ENCODE assay signal across 16 cellular contexts in the genomic region with DNA sequence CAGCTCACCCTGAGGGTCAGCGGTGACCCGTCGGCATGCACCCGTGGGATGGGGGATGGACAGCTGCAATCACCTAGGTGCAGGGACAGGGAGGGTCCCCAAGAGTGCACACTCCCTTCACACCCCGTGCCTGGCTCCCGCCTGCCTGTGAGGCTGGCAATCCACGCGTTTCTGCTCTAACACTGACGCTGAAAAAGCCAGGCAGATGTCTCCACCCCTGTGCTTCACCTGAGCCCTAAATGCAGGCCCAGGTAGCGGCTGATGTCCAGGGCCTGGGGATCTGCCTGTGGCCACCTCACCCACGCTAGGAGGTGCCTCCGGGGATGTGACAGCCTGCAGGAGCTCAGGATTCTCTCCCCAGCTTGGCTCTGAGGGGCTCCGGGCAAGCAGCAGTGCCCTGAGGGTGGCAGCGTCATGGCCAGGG.
DNase-seq lines count a peak whose midpoint lies in the region; ATAC-seq, FAIRE-seq and TF ChIP-seq lines count a peak whose summit lies in the region.
"Had no signal": no experiment of that assay in that cellular context is flagged by ENCODE, and none has a peak within 500 bp of the region (broad histone marks: within the 10 kb centered on the region; RNA-seq: fewer than 3 reads in every experiment).

No MANE protein-coding gene starts in this region.

- H3K9me3 ChIP-seq in neuronal stem cell (replicated peaks in 1 of 2; ENCODE audit: control insufficient read depth in 2 of 2, insufficient read depth in 1 of 2, low read depth in 1 of 2, low read length in 2 of 2), result no peaks in the 10 kb centered on the region
- H3K9me3 ChIP-seq in upper lobe of left lung, result no peaks in the 10 kb centered on the region
- H3K9me3 ChIP-seq in Peyer's patch, result no peaks in the 10 kb centered on the region
- H3K9me3 ChIP-seq: A549, BE2C had no signal

- no peak overlapping the region for H2BK12ac ChIP-seq in neuronal stem cell (ENCODE audit: low read length)

- no peak overlapping the region for H2BK15ac ChIP-seq in neuronal stem cell (ENCODE audit: low read length)

- H3K4me1 ChIP-seq in neuronal stem cell (ENCODE audit: control insufficient read depth in 2 of 2, insufficient read depth in 1 of 2, low read depth in 1 of 2, low read length in 2 of 2) (peaks cover 0 to 2% of the 10 kb centered on the region in 2 donors), upper lobe of left lung (no peaks in the 10 kb centered on the region), Peyer's patch (no peaks in the 10 kb centered on the region)
- H3K4me1 ChIP-seq: A549, BE2C had no signal

- no peak overlapping the region for H2AFZ ChIP-seq in neuronal stem cell (ENCODE audit: low read length)
- H2AFZ ChIP-seq: GM23338 had no signal

- DNase-seq in ecto neural progenitor cell (ENCODE audit: low spot score) (peak; percentile 39), neuronal stem cell (ENCODE audit: low spot score) (no peak), upper lobe of left lung (peak; percentile 18 to 61), NCI-H1048 (lab: John Stamatoyannopoulos, UW) (no peak), Peyer's patch (no peak), GM12892 (ENCODE audit: insufficient read length) (no peak)
- DNase-seq: BE2C; CD4-positive, alpha-beta memory T cell; DMS79; H9 had no signal

- no peak overlapping the region for H3K4me2 ChIP-seq in neuronal stem cell (ENCODE audit: insufficient read depth, low read length, poor library complexity, severe bottlenecking)
- H3K4me2 ChIP-seq: A549, GM23338 had no signal

- H3K36me3 ChIP-seq in neuronal stem cell (replicated peaks in 1 of 2; ENCODE audit: control insufficient read depth in 2 of 2, insufficient read depth in 2 of 2, low read length in 2 of 2), result no peaks in the 10 kb centered on the region
- no peaks in the 10 kb centered on the region for H3K36me3 ChIP-seq in upper lobe of left lung
- no peaks in the 10 kb centered on the region for H3K36me3 ChIP-seq in Peyer's patch
- H3K36me3 ChIP-seq: BE2C had no signal

- no peak for FAIRE-seq in GM12892 (lab: Jason Lieb, UNC)
- FAIRE-seq: A549, GM12878 had no signal

- TF ChIP-seq CTCF in VCaP (conservative IDR thresholded peaks at IDR 0.05) (no peak), upper lobe of left lung (IDR thresholded peaks at IDR 0.05) (no peak), Peyer's patch (IDR thresholded peaks at IDR 0.05) (no peak)

- no peak overlapping the region for H3K9ac ChIP-seq in neuronal stem cell (ENCODE audit: low read depth, low read length, poor library complexity)

- peaks cover 2% of the 10 kb centered on the region for H3K79me1 ChIP-seq in neuronal stem cell (ENCODE audit: low read depth, low read length)

- no peak for TF ChIP-seq EP300 in upper lobe of left lung (IDR thresholded peaks at IDR 0.05)

- peak overlapping the region; percentile 8 for H2AK5ac ChIP-seq in neuronal stem cell (ENCODE audit: low read depth, low read length)

- H3K23ac ChIP-seq in neuronal stem cell (ENCODE audit: low read depth, low read length, poor library complexity), result no peak overlapping the region

- H2BK120ac ChIP-seq in neuronal stem cell (ENCODE audit: low read depth, low read length), result no peak overlapping the region

- H4K91ac ChIP-seq in neuronal stem cell (ENCODE audit: low read depth, low read length, poor library complexity), result no peak overlapping the region

- H3K27me3 ChIP-seq in neuronal stem cell (ENCODE audit: control insufficient read depth in 3 of 3, insufficient read depth in 3 of 3, low read depth in 1 of 3, low read length in 3 of 3), result peaks cover 0 to 38% (median 0%) of the 10 kb centered on the region in 3 experiments
- peaks cover 0 to 4% (median 0%) of the 10 kb centered on the region in 4 donors for H3K27me3 ChIP-seq in upper lobe of left lung
- H3K27me3 ChIP-seq in Peyer's patch, result no peaks in the 10 kb centered on the region
- H3K27me3 ChIP-seq: BE2C had no signal

- ATAC-seq in upper lobe of left lung (ENCODE audit: low FRiP score in 2 of 2) (no peak), HG02981 (IDR thresholded peaks at IDR 0.05; ENCODE audit: unreplicated experiment) (no peak)
- ATAC-seq: A549, GM12878, GM23338 had no signal

- no peak overlapping the region for H4K8ac ChIP-seq in neuronal stem cell (ENCODE audit: low read depth, low read length)

- H3K18ac ChIP-seq in neuronal stem cell (ENCODE audit: low read length), result peak overlapping the region; percentile 12

- no peak overlapping the region for H3K4ac ChIP-seq in neuronal stem cell (ENCODE audit: low read length)

- TF ChIP-seq POLR2A in upper lobe of left lung (IDR thresholded peaks at IDR 0.05) (no peak), Peyer's patch (IDR thresholded peaks at IDR 0.05) (no peak), GM12892 (IDR thresholded peaks at IDR 0.05; ENCODE audit: low read depth, low read length) (no peak)

- H2BK5ac ChIP-seq in neuronal stem cell (ENCODE audit: low read length), result no peak overlapping the region

- H3K4me3 ChIP-seq in neuronal stem cell (ENCODE audit: low read length in 2 of 2) (no peak overlapping the region), upper lobe of left lung (no peak overlapping the region), Peyer's patch (no peak overlapping the region)
- H3K4me3 ChIP-seq: A549, GM12878, GM23338 had no signal

- H3K27ac ChIP-seq in VCaP (peak overlapping the region; percentile 93), neuronal stem cell (replicated peaks; ENCODE audit: low read length) (no peak overlapping the region), upper lobe of left lung (no peak overlapping the region), Peyer's patch (no peak overlapping the region)
- H3K27ac ChIP-seq: A549, C4-2B had no signal

- no CpG with 5 or more reads among the region's 14 CpGs for WGBS in neuronal stem cell (ENCODE audit: extremely low coverage in 2 of 2, insufficient read length in 2 of 2, insufficient replicate concordance in 1 of 2), 2 donors
- 83% methylated on average over 9 of the region's 14 CpGs; no CpG with 5 or more reads in 1 of the 2 donors for WGBS in upper lobe of left lung, 2 donors

- no peak overlapping the region for H3K14ac ChIP-seq in neuronal stem cell (ENCODE audit: low read length)

Comparison
In these comparisons a context has a peak if more than half of its experiments do, and no peak if none do; other contexts are left out.
1. DNase-seq: peak in ecto neural progenitor cell (single experiment) and upper lobe of left lung (2 of 2); none in neuronal stem cell (single experiment), NCI-H1048 (single experiment), Peyer's patch (0 of 3) and GM12892 (single experiment).